Comparison of ENCODE assay signal across 17 cellular contexts in the genomic region with DNA sequence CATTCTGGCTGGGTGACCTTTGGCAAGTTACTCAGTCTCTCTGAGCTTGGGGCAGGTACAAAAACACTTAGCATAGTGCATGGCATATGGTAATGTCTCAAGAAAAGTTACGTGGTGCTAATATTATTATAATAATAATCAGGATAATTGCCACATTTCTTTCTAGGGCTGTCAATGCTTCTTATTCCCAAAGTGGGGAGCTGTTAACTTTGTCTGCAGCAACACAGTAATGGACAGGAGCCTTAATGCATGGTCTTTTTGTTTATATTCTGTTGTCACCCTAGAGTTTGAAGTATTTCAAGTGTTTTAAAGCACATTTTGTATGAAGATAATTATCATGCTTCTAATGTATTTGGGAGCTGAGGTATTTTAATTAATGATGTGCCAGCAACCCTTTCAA.
A peak's percentile ranks its signal among the peaks of the same experiment; 100 is the strongest.
DNase-seq lines count a peak whose midpoint lies in the region; ATAC-seq and TF ChIP-seq lines count a peak whose summit lies in the region.
"Had no signal": no experiment of that assay in that cellular context is flagged by ENCODE, and none has a peak within 500 bp of the region (broad histone marks: within the 10 kb centered on the region; RNA-seq: fewer than 3 reads in every experiment).

No MANE protein-coding gene starts in this region.

- DNase-seq in MCF 10A (ENCODE audit: unreplicated experiment) (peak; percentile 37), breast epithelium (ENCODE audit: low spot score in 2 of 2) (no peak), PC-3 (peak; percentile 12), fibroblast of pulmonary artery (ENCODE audit: low read depth) (peak; percentile 44), transverse colon (no peak), SW 1271 (lab: John Stamatoyannopoulos, UW) (no peak), NCI-H2107 (lab: John Stamatoyannopoulos, UW) (no peak), kidney tubule cell (ENCODE audit: low spot score) (no peak)
- DNase-seq: activated CD4-positive, alpha-beta T cell treated with anti-CD3 and anti-CD28 coated beads, Interleukin-2, amount 10 ng/mL, durations not matched to agents 24 days and 14 days; activated T-cell treated with anti-CD3 and anti-CD28 coated beads, Interleukin-2, amount 50 U/mL, for 4 hours; CD4-positive, alpha-beta memory T cell; GF-D8; midbrain; ovary; stimulated activated CD4-positive, alpha-beta T cell treated with anti-CD3 and anti-CD28 coated beads, Interleukin-12 subunit alpha, Interleukin-12 subunit beta, amount 100 ng/mL, for 4 hours; T-helper 17 cell had no signal

- H3F3A ChIP-seq in PC-3 (ENCODE audit: low read length, unreplicated experiment), result no peaks in the 10 kb centered on the region

- TF ChIP-seq CTCF in MCF 10A (IDR thresholded peaks at IDR 0.05; ENCODE audit: unreplicated experiment) (peak; percentile 43), breast epithelium (IDR thresholded peaks at IDR 0.05) (no peak), PC-3 (conservative IDR thresholded peaks at IDR 0.05; ENCODE audit: low read depth, low read length) (peak; percentile 58), fibroblast of pulmonary artery (IDR thresholded peaks at IDR 0.05; ENCODE audit: low read length, missing control alignments) (peak; percentile 58), transverse colon (IDR thresholded peaks at IDR 0.05) (peak in 4 of 5 experiments; percentile 15 to 39 (median 21))

- no peak overlapping the region for H3K4me3 ChIP-seq in breast epithelium
- no peak overlapping the region for H3K4me3 ChIP-seq in PC-3 (ENCODE audit: low read length)
- H3K4me3 ChIP-seq in fibroblast of pulmonary artery (replicated peaks; ENCODE audit: low read depth, low read length), result no peak overlapping the region
- no peak overlapping the region for H3K4me3 ChIP-seq in transverse colon
- H3K4me3 ChIP-seq: coronary artery, ovary had no signal

- in situ Hi-C loops in transverse colon (cut with MboI; ENCODE audit: low pct_ligation_motif_present in 1 of 4, low pct_unique_long_range_greater_than_20kb in 1 of 4, low sequenced_read_pairs in 3 of 4), result no loop called here

- H3K9me2 ChIP-seq in PC-3 (replicated peaks; ENCODE audit: low read length), result no peaks in the 10 kb centered on the region

- H3K27ac ChIP-seq in breast epithelium (no peak overlapping the region), PC-3 (ENCODE audit: low read length) (no peak overlapping the region), transverse colon (no peak overlapping the region)
- H3K27ac ChIP-seq: coronary artery, ovary had no signal

- H3K4me1 ChIP-seq in breast epithelium (no peaks in the 10 kb centered on the region), PC-3 (ENCODE audit: insufficient read depth, low read length) (0 out of 2 replicates have a peak, but pooled peaks cover 3% of the 10 kb centered on the region), transverse colon (no peaks in the 10 kb centered on the region)

- no peak for ATAC-seq in PC-3
- ATAC-seq: activated T-cell treated with anti-CD3 and anti-CD28 coated beads, Interleukin-2, amount 50 U/mL, for 4 hours; T-helper 17 cell had no signal

- no peaks in the 10 kb centered on the region for H3K36me3 ChIP-seq in breast epithelium
- no peaks in the 10 kb centered on the region for H3K36me3 ChIP-seq in PC-3 (ENCODE audit: low read depth, low read length)
- H3K36me3 ChIP-seq in transverse colon, result no peaks in the 10 kb centered on the region
- H3K36me3 ChIP-seq: ovary had no signal

- no peaks in the 10 kb centered on the region for H3K79me2 ChIP-seq in PC-3 (ENCODE audit: low read length)

- H4K20me1 ChIP-seq in PC-3 (ENCODE audit: low read length), result no peaks in the 10 kb centered on the region

- BruUV-seq in MCF 10A (replicated peaks; lab: Mats Ljungman, UMichigan), result no TSS peak
- BruUV-seq in PC-3 (replicated peaks; lab: Mats Ljungman, UMichigan), result no TSS peak

- no peak overlapping the region for H2AFZ ChIP-seq in PC-3 (ENCODE audit: low read length)

- POLR2A ChIA-PET in MCF 10A (lab: Yijun Ruan, JAX), result interaction anchor here (0.6 to 0.7 kb wide), 2 partner anchors 9 to 96 kb away, joined by 3 read pairs; no protein-coding TSS in a partner anchor
- POLR2A ChIA-PET in PC-3 (lab: Charles Lee; ENCODE audit: unreplicated experiment), result interaction anchor here (0.6 kb wide), 1 partner anchor 256 kb away, joined by 3 read pairs; no protein-coding TSS in a partner anchor

- no peaks in the 10 kb centered on the region for H3K9me3 Mint-ChIP-seq in MCF 10A (ENCODE audit: unreplicated experiment)
- H3K9me3 Mint-ChIP-seq: activated CD4-positive, alpha-beta T cell treated with anti-CD3 and anti-CD28 coated beads, Interleukin-2, amount 10 ng/mL, durations not matched to agents 24 days and 14 days; activated T-cell treated with anti-CD3 and anti-CD28 coated beads, Interleukin-2, amount 50 U/mL, for 4 hours; CD4-positive, alpha-beta memory T cell had no signal

- H3K36me3 Mint-ChIP-seq in MCF 10A (ENCODE audit: insufficient read depth, unreplicated experiment), result peaks cover 7% of the 10 kb centered on the region
- H3K36me3 Mint-ChIP-seq: CD4-positive, alpha-beta memory T cell had no signal

- H3K4me3 Mint-ChIP-seq in MCF 10A (ENCODE audit: unreplicated experiment), result no peak overlapping the region
- H3K4me3 Mint-ChIP-seq: activated CD4-positive, alpha-beta T cell treated with anti-CD3 and anti-CD28 coated beads, Interleukin-2, amount 10 ng/mL, durations not matched to agents 24 days and 14 days; activated T-cell treated with anti-CD3 and anti-CD28 coated beads, Interleukin-2, amount 50 U/mL, for 4 hours; CD4-positive, alpha-beta memory T cell; T-helper 17 cell had no signal

- H3K27ac Mint-ChIP-seq in MCF 10A (ENCODE audit: low read depth, unreplicated experiment), result no peak overlapping the region
- H3K27ac Mint-ChIP-seq: activated CD4-positive, alpha-beta T cell treated with anti-CD3 and anti-CD28 coated beads, Interleukin-2, amount 10 ng/mL, durations not matched to agents 24 days and 14 days; CD4-positive, alpha-beta memory T cell; T-helper 17 cell had no signal

- H3K9ac ChIP-seq in PC-3 (ENCODE audit: low read length), result no peak overlapping the region

- intact Hi-C loops in MCF 10A (cut with micrococcal nuclease) (loop anchor here (1.0 to 10.0 kb wide), 4 partner anchors 74 to 844 kb away; no protein-coding TSS in a partner anchor), breast epithelium (cut with DNase I; ENCODE audit: low total_unique reads) (no loop called here), PC-3 (cut with micrococcal nuclease) (loop anchor here (2.0 kb wide), 1 partner anchor 74 kb away; no protein-coding TSS in a partner anchor), transverse colon (cut with DNase I; ENCODE audit: low total_unique reads) (no loop called here)

- H3K9me3 ChIP-seq in breast epithelium (no peaks in the 10 kb centered on the region), PC-3 (ENCODE audit: low read length) (no peaks in the 10 kb centered on the region), transverse colon (no peaks in the 10 kb centered on the region)
- H3K9me3 ChIP-seq: ovary had no signal

- no peak for TF ChIP-seq EP300 in transverse colon (IDR thresholded peaks at IDR 0.05; ENCODE audit: low read depth)

- 68 to 90% methylated on average over 1 of the region's 1 CpG for WGBS in transverse colon (ENCODE audit: low coverage in 1 of 2), 2 donors

- TF ChIP-seq POLR2A in breast epithelium (IDR thresholded peaks at IDR 0.05), result no peak
- no peak for TF ChIP-seq POLR2A in transverse colon (IDR thresholded peaks at IDR 0.05)

- peaks cover 13% of the 10 kb centered on the region for H3K4me1 Mint-ChIP-seq in MCF 10A (ENCODE audit: insufficient read depth, unreplicated experiment)
- H3K4me1 Mint-ChIP-seq: activated CD4-positive, alpha-beta T cell treated with anti-CD3 and anti-CD28 coated beads, Interleukin-2, amount 10 ng/mL, durations not matched to agents 24 days and 14 days; CD4-positive, alpha-beta memory T cell; T-helper 17 cell had no signal

- H3K27me3 Mint-ChIP-seq in MCF 10A (ENCODE audit: insufficient read depth, unreplicated experiment), result no peaks in the 10 kb centered on the region
- H3K27me3 Mint-ChIP-seq: activated CD4-positive, alpha-beta T cell treated with anti-CD3 and anti-CD28 coated beads, Interleukin-2, amount 10 ng/mL, durations not matched to agents 24 days and 14 days; CD4-positive, alpha-beta memory T cell had no signal

- CTCF ChIA-PET in MCF 10A (lab: Yijun Ruan, JAX) (interaction anchor here (1.4 kb wide), 1 partner anchor 74 kb away, joined by 4 read pairs; no protein-coding TSS in a partner anchor), PC-3 (lab: Charles Lee) (interaction anchor here (0.6 kb wide), 1 partner anchor 73 kb away, joined by 4 read pairs; no protein-coding TSS in a partner anchor)

- H3K27me3 ChIP-seq in breast epithelium (no peaks in the 10 kb centered on the region), PC-3 (ENCODE audit: low read length) (no peaks in the 10 kb centered on the region), transverse colon (no peaks in the 10 kb centered on the region)
- H3K27me3 ChIP-seq: ovary had no signal

- no peak overlapping the region for H3K4me2 ChIP-seq in PC-3 (ENCODE audit: low read length)

Comparison
In these comparisons a context has a peak if more than half of its experiments do, and no peak if none do; other contexts are left out.
1. DNase-seq: peak in MCF 10A (single experiment), PC-3 (single experiment) and fibroblast of pulmonary artery (single experiment); none in breast epithelium (0 of 2), transverse colon (single experiment), SW 1271 (0 of 2), NCI-H2107 (single experiment) and kidney tubule cell (single experiment).
2. CTCF ChIP-seq: peak in MCF 10A (single experiment), PC-3 (single experiment), fibroblast of pulmonary artery (single experiment) and transverse colon (4 of 5); none in breast epithelium (0 of 3).
3. intact Hi-C loops: an anchor here in MCF 10A (1.0 to 10.0 kb wide) and PC-3 (2.0 kb wide); none called in breast epithelium and transverse colon.